Comparison of ENCODE assay signal across 8 cellular contexts in genomic region chr10:100535715-100536353, GRCh38. TPM values are rescaled to one million over a fixed set of nuclear protein-coding genes. Genes with fewer than 3 reads are reported as not detected.
DNase-seq lines count a peak whose midpoint lies in the region; ATAC-seq and TF ChIP-seq lines count a peak whose summit lies in the region.

Gene HIF1AN, plus strand, starts transcription at chr10:100535943. Its CDS starts 16 bp downstream, at chr10:100535959.

- DNase-seq in BJ (ENCODE audit: low read depth) = peak; percentile 54
- DNase-seq in NCI-H510A (lab: John Stamatoyannopoulos, UW) = peak; percentile 88
- DNase-seq in activated CD4-positive, alpha-beta T cell treated with anti-CD3 and anti-CD28 coated beads for 36 hours = peak; percentile 93
- DNase-seq in stimulated activated CD4-positive, alpha-beta T cell treated with anti-CD3 and anti-CD28 coated beads, Interleukin-1b, Interleukin-23, amount 100 ng/mL, for 4 hours (ENCODE audit: low read depth in 2 of 2) = peak; percentile 70 to 83

- peak within 1 kb of the TSS; percentile 69 for H3K4me3 ChIP-seq in BJ (ENCODE audit: low read depth, low read length)

- no peak within 1 kb of the TSS for H3K27ac Mint-ChIP-seq in activated CD4-positive, alpha-beta T cell treated with anti-CD3 and anti-CD28 coated beads for 36 hours

- H3K9me3 Mint-ChIP-seq in activated CD4-positive, alpha-beta T cell treated with anti-CD3 and anti-CD28 coated beads for 36 hours (ENCODE audit: low read depth) = no peaks in the 10 kb centered on the region

- CTCF ChIA-PET in BJ (lab: Yijun Ruan, JAX) = interaction anchor here (0.6 to 3.7 kb wide), 22 partner anchors 9 to 1174 kb away, joined by 3 to 21 read pairs (median 4); partner anchors contain the start of gene SEC31B
- CTCF ChIA-PET in activated CD4-positive, alpha-beta T cell treated with anti-CD3 and anti-CD28 coated beads for 36 hours (lab: Charles Lee) = interaction anchor here (0.5 to 3.3 kb wide), 19 partner anchors 9 to 312 kb away, joined by 3 to 17 read pairs (median 4); no protein-coding TSS in a partner anchor

- H3K27ac ChIP-seq in cingulate gyrus (ENCODE audit: low read depth, low read length) (peak within 1 kb of the TSS; percentile 69), layer of hippocampus (ENCODE audit: low read depth, low read length) (peak within 1 kb of the TSS; percentile 69)

- H3K36me3 Mint-ChIP-seq in activated CD4-positive, alpha-beta T cell treated with anti-CD3 and anti-CD28 coated beads for 36 hours (ENCODE audit: low read depth) = peaks cover 27% of the 10 kb centered on the region

- TF ChIP-seq CTCF in BJ (IDR thresholded peaks at IDR 0.05; ENCODE audit: insufficient read depth, low read depth, low read length) = peak; percentile 98

- intact Hi-C loops in activated CD4-positive, alpha-beta T cell treated with anti-CD3 and anti-CD28 coated beads for 36 hours (cut with DNase I, micrococcal nuclease) = loop anchor here (1.0 to 10.0 kb wide), 10 partner anchors 25 to 1279 kb away; partner anchors contain the start of genes COX15 (in 1 of the 2), CUTC (in 1 of the 2), ERLIN1 (in 1 of the 2) and MRPL43 (in 1 of the 2)

- POLR2A ChIA-PET in BJ (lab: Charles Lee) = interaction anchor here (0.6 to 1.2 kb wide), 6 partner anchors 13 to 507 kb away, joined by 3 to 5 read pairs (median 3); no protein-coding TSS in a partner anchor
- POLR2A ChIA-PET in activated CD4-positive, alpha-beta T cell treated with anti-CD3 and anti-CD28 coated beads for 36 hours (lab: Charles Lee) = interaction anchor here (0.6 to 1.3 kb wide), 5 partner anchors 9 to 433 kb away, joined by 4 to 10 read pairs (median 5); partner anchors contain the start of genes SCD and SEMA4G

- H3K27me3 ChIP-seq in BJ (ENCODE audit: control insufficient read depth, insufficient read depth, low read length) = no peaks in the 10 kb centered on the region
- H3K27me3 ChIP-seq in layer of hippocampus (ENCODE audit: control insufficient read depth, insufficient read depth, low read length) = no peaks in the 10 kb centered on the region

- peaks cover 4% of the 10 kb centered on the region; the same call in 1 of the 2 replicates for H3K36me3 ChIP-seq in BJ (ENCODE audit: control insufficient read depth, insufficient read depth, low read length)

- TF ChIP-seq POLR2A in GM19193 (IDR thresholded peaks at IDR 0.05; ENCODE audit: extremely low read depth, insufficient read depth, insufficient read length) = peak; percentile 96

- H3K4me3 Mint-ChIP-seq in activated CD4-positive, alpha-beta T cell treated with anti-CD3 and anti-CD28 coated beads for 36 hours = no peak within 1 kb of the TSS

- H3K27me3 Mint-ChIP-seq in activated CD4-positive, alpha-beta T cell treated with anti-CD3 and anti-CD28 coated beads for 36 hours = no peaks in the 10 kb centered on the region

- peaks cover 27% of the 10 kb centered on the region for H3K4me1 Mint-ChIP-seq in activated CD4-positive, alpha-beta T cell treated with anti-CD3 and anti-CD28 coated beads for 36 hours

- ATAC-seq in HG03439 (IDR thresholded peaks at IDR 0.05; ENCODE audit: unreplicated experiment) = peak; percentile 96
- peak; percentile 96 for ATAC-seq in activated CD4-positive, alpha-beta T cell treated with anti-CD3 and anti-CD28 coated beads for 36 hours

RNA-seq across cellular contexts. Expression of gene HIF1AN, which starts in this region (rescaled TPM):
- polyA plus RNA-seq in BJ (2011; rRNA removed) = 7.4 and 19.5 TPM in 2 replicates
- polyA minus RNA-seq in BJ (2011; rRNA and poly(A)+ RNA removed) = 16.0 and 17.3 TPM in 2 replicates
- 10 to 100 TPM; 45.9 to 50.8 TPM for total RNA-seq in activated CD4-positive, alpha-beta T cell treated with anti-CD3 and anti-CD28 coated beads for 36 hours

Comparison
In these comparisons a context has a peak if more than half of its experiments do, and no peak if none do; other contexts are left out.
1. Peak in every context shown above with its lines: DNase-seq, ATAC-seq, H3K4me3 ChIP-seq and H3K27ac ChIP-seq.